23 cellular contexts compared by ENCODE assay signal in genomic region chrX:79079477-79079876, GRCh38.
"Had no signal": no experiment of that assay in that cellular context is flagged by ENCODE, and none has a peak within 500 bp of the region (broad histone marks: within the 10 kb centered on the region; RNA-seq: fewer than 3 reads in every experiment).

No MANE protein-coding gene starts in this region.

- FAIRE-seq: astrocyte had no signal

- ATAC-seq: activated T-cell treated with anti-CD3 and anti-CD28 coated beads, Interleukin-2, amount 50 U/mL, for 4 hours had no signal

- H3K9me3 ChIP-seq: MG63 had no signal

- H3K4me3 ChIP-seq: MG63 had no signal

- H3K27ac ChIP-seq: VCaP had no signal

- H3K27me3 ChIP-seq: MG63 had no signal

- DNase-seq: activated CD4-positive, alpha-beta T cell treated with anti-CD3 and anti-CD28 coated beads, Interleukin-2, amount 50 U/mL, for 4 hours; activated CD4-positive, CD25-positive, alpha-beta regulatory T cell; activated CD8-positive, alpha-beta memory T cell treated with anti-CD3 and anti-CD28 coated beads for 24 hours; activated effector memory CD4-positive, alpha-beta T cell treated with anti-CD3 and anti-CD28 coated beads, Interleukin-2, amount 50 U/mL, for 16 hours; activated naive CD4-positive, alpha-beta T cell treated with anti-CD3 and anti-CD28 coated beads for 36 hours; activated T-cell treated with anti-CD3 and anti-CD28 coated beads, Interleukin-2, amount 50 U/mL, for 4 hours; amygdala; MG63; MV-4-11; NCI-H1092 treated with DMSO at 0.1 percent for 48 hours; NCI-H1417 treated with DMSO at 0.1 percent for 48 hours; NCI-H1694; NCI-H2029; NCI-H2107; NCI-H2171 treated with DMSO at 0.1 percent for 48 hours; NCI-H226; NCI-H510A; NCI-H526 treated with DMSO at 0.1 percent for 48 hours; NCI-H82; SIG-M5; T-helper 1 cell had no signal

- H3K36me3 ChIP-seq: MG63 had no signal
